In genomic region chr6:122869437-122870024, GRCh38 we compare ENCODE assay signal across 8 cellular contexts.
A peak's percentile ranks its signal among the peaks of the same experiment; 100 is the strongest.
DNase-seq lines count a peak whose midpoint lies in the region; ATAC-seq and TF ChIP-seq lines count a peak whose summit lies in the region.

No MANE protein-coding gene starts in this region.

- no peak overlapping the region for H3K4me3 ChIP-seq in NB4 (ENCODE audit: low read depth, low read length)
- H3K4me3 ChIP-seq in fibroblast of pulmonary artery (replicated peaks; ENCODE audit: low read depth, low read length), result no peak overlapping the region
- no peak overlapping the region for H3K4me3 ChIP-seq in trophoblast cell (ENCODE audit: low read depth, low read length)

- no peaks in the 10 kb centered on the region for H3K4me1 Mint-ChIP-seq in stimulated activated naive CD8-positive, alpha-beta T cell treated with anti-CD3 and anti-CD28 coated beads, Interleukin-15, amount 100 ng/mL, for 72 hours

- no peak overlapping the region for H3K14ac ChIP-seq in trophoblast cell (ENCODE audit: low read length)

- H3K27ac Mint-ChIP-seq in stimulated activated naive CD8-positive, alpha-beta T cell treated with anti-CD3 and anti-CD28 coated beads, Interleukin-15, amount 100 ng/mL, for 72 hours, result no peak overlapping the region

- no peaks in the 10 kb centered on the region for H3K79me2 ChIP-seq in trophoblast cell (ENCODE audit: control insufficient read depth, insufficient read depth, low read length, poor library complexity)

- H3K4me3 Mint-ChIP-seq in stimulated activated naive CD8-positive, alpha-beta T cell treated with anti-CD3 and anti-CD28 coated beads, Interleukin-15, amount 100 ng/mL, for 72 hours, result no peak overlapping the region

- H3K9ac ChIP-seq in trophoblast cell (ENCODE audit: low read length), result no peak overlapping the region

- H3K4ac ChIP-seq in trophoblast cell (ENCODE audit: low read depth, low read length), result no peak overlapping the region

- no peak overlapping the region for H2BK12ac ChIP-seq in trophoblast cell (ENCODE audit: low read length)

- H3K27me3 ChIP-seq in trophoblast cell (ENCODE audit: insufficient read depth, low read length), result no peaks in the 10 kb centered on the region

- no peaks in the 10 kb centered on the region for H3K36me3 ChIP-seq in trophoblast cell (ENCODE audit: control insufficient read depth in 1 of 2, insufficient read depth in 2 of 2, low read length in 2 of 2)

- no peaks in the 10 kb centered on the region for H3K9me3 Mint-ChIP-seq in stimulated activated naive CD8-positive, alpha-beta T cell treated with anti-CD3 and anti-CD28 coated beads, Interleukin-15, amount 100 ng/mL, for 72 hours

- DNase-seq in stimulated activated naive CD8-positive, alpha-beta T cell treated with anti-CD3 and anti-CD28 coated beads, Interleukin-15, amount 100 ng/mL, for 72 hours, result no peak
- DNase-seq in stimulated activated naive CD8-positive, alpha-beta T cell treated with anti-CD3 and anti-CD28 coated beads, Interleukin-15, Interleukin-2, amounts not matched to agents 100 U/mL and 50 U/mL, for 24 hours, result no peak
- DNase-seq in NB4 (ENCODE audit: low read depth) (peak; percentile 59), SHP77 (lab: John Stamatoyannopoulos, UW) (peak; percentile 41 to 52), fibroblast of pulmonary artery (ENCODE audit: low read depth) (peak; percentile 71), trophoblast cell (peak; percentile 35 to 68)
- DNase-seq in stimulated activated CD4-positive, alpha-beta T cell treated with anti-CD3 and anti-CD28 coated beads, Interleukin-15, amount 100 ng/mL, for 24 hours, result no peak

- no peak overlapping the region for H3K23ac ChIP-seq in trophoblast cell (ENCODE audit: low read length)

- H2AFZ ChIP-seq in trophoblast cell (ENCODE audit: insufficient read depth, low read length, poor library complexity), result no peak overlapping the region

- H3K4me2 ChIP-seq in trophoblast cell (ENCODE audit: low read length), result no peak overlapping the region

- H4K91ac ChIP-seq in trophoblast cell (ENCODE audit: low read depth, low read length), result no peak overlapping the region

- no peak overlapping the region for H2BK5ac ChIP-seq in trophoblast cell (ENCODE audit: low read depth, low read length, poor library complexity)

- TF ChIP-seq CTCF in NB4 (IDR thresholded peaks at IDR 0.05; ENCODE audit: low read depth, low read length) (peak; percentile 63), fibroblast of pulmonary artery (IDR thresholded peaks at IDR 0.05; ENCODE audit: low read length, missing control alignments) (peak; percentile 76)

- no peak overlapping the region for H4K12ac ChIP-seq in trophoblast cell (ENCODE audit: low read depth, low read length)

- no peak overlapping the region for H2AK5ac ChIP-seq in trophoblast cell (ENCODE audit: low read length)

- H4K8ac ChIP-seq in trophoblast cell (ENCODE audit: low read depth, low read length), result no peak overlapping the region

- H3K9me3 ChIP-seq in trophoblast cell (ENCODE audit: insufficient read depth, low read depth, low read length), result no peaks in the 10 kb centered on the region

- no peak overlapping the region for H3K27ac ChIP-seq in trophoblast cell (ENCODE audit: low read depth, low read length)

- H3K18ac ChIP-seq in trophoblast cell (ENCODE audit: low read length), result no peak overlapping the region

- peak; percentile 70 for ATAC-seq in stimulated activated naive CD8-positive, alpha-beta T cell treated with anti-CD3 and anti-CD28 coated beads, Interleukin-15, amount 100 ng/mL, for 72 hours
- no peak for ATAC-seq in stimulated activated naive CD8-positive, alpha-beta T cell treated with anti-CD3 and anti-CD28 coated beads, Interleukin-15, Interleukin-2, amounts not matched to agents 100 U/mL and 50 U/mL, for 24 hours
- peak; percentile 85 for ATAC-seq in HG02623 (IDR thresholded peaks at IDR 0.05; ENCODE audit: unreplicated experiment)

- no peak for TF ChIP-seq POLR2A in NB4 (IDR thresholded peaks at IDR 0.05; ENCODE audit: extremely low read depth, insufficient read length)

- no peaks in the 10 kb centered on the region for H3K27me3 Mint-ChIP-seq in stimulated activated naive CD8-positive, alpha-beta T cell treated with anti-CD3 and anti-CD28 coated beads, Interleukin-15, amount 100 ng/mL, for 72 hours

- no peaks in the 10 kb centered on the region for H3K79me1 ChIP-seq in trophoblast cell (ENCODE audit: low read length)

- H3K4me1 ChIP-seq in trophoblast cell (ENCODE audit: control insufficient read depth in 1 of 2, insufficient read depth in 2 of 2, low read length in 2 of 2), result no peaks in the 10 kb centered on the region

- H2BK120ac ChIP-seq in trophoblast cell (ENCODE audit: insufficient read depth, low read length, poor library complexity), result no peak overlapping the region

Comparison
In these comparisons a context has a peak if more than half of its experiments do, and no peak if none do; other contexts are left out.
1. DNase-seq: peak in NB4 (single experiment), SHP77 (2 of 2), fibroblast of pulmonary artery (single experiment) and trophoblast cell (2 of 2); none in stimulated activated naive CD8-positive, alpha-beta T cell treated with anti-CD3 and anti-CD28 coated beads, Interleukin-15, amount 100 ng/mL, for 72 hours (0 of 2), stimulated activated naive CD8-positive, alpha-beta T cell treated with anti-CD3 and anti-CD28 coated beads, Interleukin-15, Interleukin-2, amounts not matched to agents 100 U/mL and 50 U/mL, for 24 hours (single experiment) and stimulated activated CD4-positive, alpha-beta T cell treated with anti-CD3 and anti-CD28 coated beads, Interleukin-15, amount 100 ng/mL, for 24 hours (single experiment).